1 cellular context compared by ENCODE assay signal in genomic region chr18:47418746-47419145, GRCh38.
TF ChIP-seq lines count a peak whose summit lies in the region.

No MANE protein-coding gene starts in this region.

TF ChIP-seq in SK-N-SH, 30 proteins besides CTCF, POLR2A, EP300 and RAD21 (continued from another document):
- no peak for TF ChIP-seq MAX (IDR thresholded peaks at IDR 0.05; ENCODE audit: low read depth)
- no peak for TF ChIP-seq MXI1 (IDR thresholded peaks at IDR 0.05; ENCODE audit: low read depth, low read length)
- TF ChIP-seq NFIC (IDR thresholded peaks at IDR 0.05; ENCODE audit: borderline replicate concordance): no peak
- no peak for TF ChIP-seq JUND (IDR thresholded peaks at IDR 0.05)
- TF ChIP-seq TAF1 (IDR thresholded peaks at IDR 0.05; ENCODE audit: borderline replicate concordance, low read depth, low read length): no peak
